ENCODE assay signal across 14 cellular contexts in the genomic region with DNA sequence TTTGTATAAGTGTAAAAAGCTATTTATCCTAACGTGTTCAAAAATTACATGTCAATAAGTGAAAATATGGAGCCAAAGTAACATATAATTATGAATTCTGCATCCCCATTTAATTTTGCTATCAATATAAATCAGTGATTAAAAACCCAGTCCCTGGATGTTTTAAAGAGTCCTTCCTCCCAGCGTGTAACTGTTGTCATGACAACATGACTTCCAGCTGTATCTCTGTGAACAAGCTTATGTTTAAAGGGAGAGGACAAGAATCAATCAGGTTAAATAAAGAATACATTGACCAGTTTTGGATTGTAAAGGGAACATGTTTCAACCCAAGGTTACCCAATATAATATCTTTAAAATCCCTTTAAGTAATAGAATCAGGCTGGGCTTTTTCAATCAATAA.
A peak's percentile ranks its signal among the peaks of the same experiment; 100 is the strongest.
DNase-seq lines count a peak whose midpoint lies in the region; ATAC-seq, FAIRE-seq and TF ChIP-seq lines count a peak whose summit lies in the region.
"Had no signal": no experiment of that assay in that cellular context is flagged by ENCODE, and none has a peak within 500 bp of the region (broad histone marks: within the 10 kb centered on the region; RNA-seq: fewer than 3 reads in every experiment).

No MANE protein-coding gene starts in this region.

- no TSS peak for BruUV-seq in HepG2 (replicated peaks; lab: Mats Ljungman, UMichigan)
- no TSS peak for BruUV-seq in K562 (replicated peaks; lab: Mats Ljungman, UMichigan)

- POLR2A ChIA-PET in HepG2 (lab: Yijun Ruan, JAX) = no interaction called here
- POLR2A ChIA-PET in K562 (lab: Yijun Ruan, JAX) = no interaction called here

- H4K20me1 ChIP-seq in HepG2 (ENCODE audit: insufficient read depth, low read length) = no peaks in the 10 kb centered on the region
- H4K20me1 ChIP-seq in K562 (replicated peaks; ENCODE audit: control insufficient read depth, insufficient read depth, low read length) = no peaks in the 10 kb centered on the region
- H4K20me1 ChIP-seq in neural cell (ENCODE audit: insufficient read depth) = no peaks in the 10 kb centered on the region

- no peaks in the 10 kb centered on the region for H3F3A ChIP-seq in neural cell (ENCODE audit: insufficient read depth, low read length, poor library complexity, severe bottlenecking)

- FAIRE-seq in HepG2 (lab: Jason Lieb, UNC) = no peak
- FAIRE-seq in K562 (lab: Jason Lieb, UNC) = no peak
- FAIRE-seq: A549 had no signal

- H3K27me3 ChIP-seq in HepG2 (ENCODE audit: control insufficient read depth in 1 of 2, insufficient read depth in 2 of 2, low read length in 2 of 2) (no peaks in the 10 kb centered on the region), right lobe of liver (no peaks in the 10 kb centered on the region), K562 (ENCODE audit: control insufficient read depth in 2 of 2, insufficient read depth in 2 of 2, low read length in 2 of 2) (no peaks in the 10 kb centered on the region), neural cell (ENCODE audit: insufficient read depth, low read depth, low read length) (no peaks in the 10 kb centered on the region)

- TF ChIP-seq CTCF in HepG2 (CRISPR knock-in tag; IDR thresholded peaks at IDR 0.05) (no peak), right lobe of liver (IDR thresholded peaks at IDR 0.05) (no peak), K562 (IDR thresholded peaks at IDR 0.05 in 2 of 3, conservative IDR thresholded peaks at IDR 0.05 in 1 of 3; ENCODE audit: insufficient read depth in 2 of 3, low read depth in 1 of 3, low read length in 3 of 3) (no peak), neural cell (IDR thresholded peaks at IDR 0.05; ENCODE audit: poor library complexity, severe bottlenecking) (no peak)

- H3K36me3 ChIP-seq in HepG2 (replicated peaks in 1 of 2; ENCODE audit: control insufficient read depth in 1 of 2, insufficient read depth in 2 of 2, low read length in 2 of 2) (no peaks in the 10 kb centered on the region), right lobe of liver (no peaks in the 10 kb centered on the region), K562 (ENCODE audit: control insufficient read depth, insufficient read depth, low read length) (no peaks in the 10 kb centered on the region), neural cell (ENCODE audit: insufficient read depth, low read length) (no peaks in the 10 kb centered on the region)

- in situ Hi-C loops in HepG2 (cut with HindIII; ENCODE audit: extremely low pct_ligation_motif_present, low pct_unique_long_range_greater_than_20kb) = no loop called here
- in situ Hi-C loops in K562 (cut with MboI) = no loop called here

- CTCF ChIA-PET in HepG2 (lab: Yijun Ruan, JAX; ENCODE audit: low intra/inter-chr PET ratio, low total read pairs) = no interaction called here
- CTCF ChIA-PET in K562 (lab: Yijun Ruan, JAX; ENCODE audit: low intra/inter-chr PET ratio) = no interaction called here

- no peak overlapping the region for H2AFZ ChIP-seq in HepG2 (ENCODE audit: low read length)
- no peak overlapping the region for H2AFZ ChIP-seq in K562 (ENCODE audit: low read depth, low read length)
- no peak overlapping the region for H2AFZ ChIP-seq in neural cell (ENCODE audit: low read depth, low read length)

- no peaks in the 10 kb centered on the region for H3K9me1 ChIP-seq in K562 (ENCODE audit: control insufficient read depth, insufficient read depth, low read length)

- intact Hi-C loops in HepG2 (cut with micrococcal nuclease; ENCODE audit: unreplicated experiment) = no loop called here
- intact Hi-C loops in right lobe of liver (cut with DNase I) = no loop called here
- intact Hi-C loops in K562 (cut with micrococcal nuclease) = no loop called here

- no peak for DNase-seq in HepG2 (ENCODE audit: low spot score)
- DNase-seq in right lobe of liver = no peak
- peak; percentile 47 for DNase-seq in NCI-H146 (lab: John Stamatoyannopoulos, UW)
- no peak for DNase-seq in K562 (ENCODE audit: extremely low read depth in 1 of 4, low spot score in 3 of 4)
- no peak for DNase-seq in SKM-1 (lab: John Stamatoyannopoulos, UW; ENCODE audit: unreplicated experiment)
- no peak for DNase-seq in activated naive CD4-positive, alpha-beta T cell treated with anti-CD3 and anti-CD28 coated beads, Interleukin-2, amount 50 U/mL, for 16 hours
- DNase-seq: Caco-2; CD8-positive, alpha-beta T cell; GF-D8; HCEC 1CT; HFFc6 had no signal

- TF ChIP-seq RAD21 in HepG2 (CRISPR knock-in tag; IDR thresholded peaks at IDR 0.05) (no peak), K562 (CRISPR knock-in tag; conservative IDR thresholded peaks at IDR 0.05 in 1 of 2, IDR thresholded peaks at IDR 0.05 in 1 of 2) (no peak), neural cell (conservative IDR thresholded peaks at IDR 0.05) (no peak)

- H3K9me2 ChIP-seq in neural cell (ENCODE audit: insufficient read depth, low read length) = no peaks in the 10 kb centered on the region

- H3K27ac ChIP-seq in HepG2 (ENCODE audit: extremely low read length, insufficient read depth, low read length) (no peak overlapping the region), right lobe of liver (no peak overlapping the region), K562 (ENCODE audit: extremely low read depth, low read depth, low read length) (no peak overlapping the region), neural cell (ENCODE audit: low read length) (peak overlapping the region; percentile 77)
- H3K27ac ChIP-seq: A549 had no signal

- 95% methylated on average over 2 of the region's 2 CpGs for WGBS in HepG2 (ENCODE audit: low lambda C conversion rate)
- 77% methylated on average over 2 of the region's 2 CpGs for WGBS in right lobe of liver (ENCODE audit: insufficient coverage, low coverage, low lambda C conversion rate, missing lambda C conversion rate)
- WGBS in K562 (ENCODE audit: insufficient coverage, low coverage, missing lambda C conversion rate) = 0% methylated on average over 2 of the region's 2 CpGs

- H3K4me2 ChIP-seq in HepG2 (ENCODE audit: low read depth, low read length) (no peak overlapping the region), K562 (ENCODE audit: insufficient read depth, low read length) (no peak overlapping the region), neural cell (ENCODE audit: low read length) (peak overlapping the region; percentile 89)
- H3K4me2 ChIP-seq: A549 had no signal

- no peak overlapping the region for H3K9ac ChIP-seq in HepG2 (ENCODE audit: insufficient read depth, low read depth, low read length)
- no peak overlapping the region for H3K9ac ChIP-seq in K562 (ENCODE audit: insufficient read depth in 1 of 2, low read depth in 2 of 2, low read length in 2 of 2)
- peak overlapping the region; percentile 51 for H3K9ac ChIP-seq in neural cell (ENCODE audit: low read length)

- no peaks in the 10 kb centered on the region for H3K4me1 ChIP-seq in HepG2 (ENCODE audit: insufficient read depth, low read length)
- no peaks in the 10 kb centered on the region for H3K4me1 ChIP-seq in right lobe of liver
- H3K4me1 ChIP-seq in K562 (replicated peaks in 1 of 2; ENCODE audit: control insufficient read depth in 2 of 2, insufficient read depth in 2 of 2, low read length in 2 of 2) = no peaks in the 10 kb centered on the region
- H3K4me1 ChIP-seq: A549, Caco-2 had no signal

- H3K4me3 ChIP-seq in HepG2 (replicated peaks in 1 of 3; ENCODE audit: insufficient read depth in 1 of 3, low read depth in 2 of 3, low read length in 3 of 3) = no peak overlapping the region
- no peak overlapping the region for H3K4me3 ChIP-seq in right lobe of liver
- no peak overlapping the region for H3K4me3 ChIP-seq in K562
- peak overlapping the region; percentile 50 for H3K4me3 ChIP-seq in neural cell (ENCODE audit: low read length)
- H3K4me3 ChIP-seq: A549 had no signal

- ATAC-seq in HepG2 (no peak), right lobe of liver (no peak), K562 (no peak), GM21825 (IDR thresholded peaks at IDR 0.05; ENCODE audit: unreplicated experiment) (no peak)
- ATAC-seq: A549; CD8-positive, alpha-beta T cell had no signal

- TF ChIP-seq EP300 in HepG2 (IDR thresholded peaks at IDR 0.05; ENCODE audit: low read depth in 2 of 2, low read length in 2 of 2) = no peak
- no peak for TF ChIP-seq EP300 in HepG2 (CRISPR knock-in tag; IDR thresholded peaks at IDR 0.05; ENCODE audit: borderline replicate concordance)
- TF ChIP-seq EP300 in K562 (IDR thresholded peaks at IDR 0.05; ENCODE audit: low read length) = no peak
- TF ChIP-seq EP300 in neural cell (conservative IDR thresholded peaks at IDR 0.05; ENCODE audit: poor library complexity, severe bottlenecking) = peak; percentile 45

- no peaks in the 10 kb centered on the region for H3K79me2 ChIP-seq in HepG2 (ENCODE audit: insufficient read depth, low read length)
- no peaks in the 10 kb centered on the region for H3K79me2 ChIP-seq in K562 (ENCODE audit: control insufficient read depth, insufficient read depth, low read length)
- no peaks in the 10 kb centered on the region for H3K79me2 ChIP-seq in neural cell (replicated peaks; ENCODE audit: insufficient read depth, low read length)

- no peaks in the 10 kb centered on the region for H3K9me3 ChIP-seq in HepG2 (ENCODE audit: low read length)
- no peaks in the 10 kb centered on the region for H3K9me3 ChIP-seq in right lobe of liver
- no peaks in the 10 kb centered on the region for H3K9me3 ChIP-seq in K562 (replicated peaks; ENCODE audit: control insufficient read depth, insufficient read depth, low read depth, low read length)
- no peaks in the 10 kb centered on the region for H3K9me3 ChIP-seq in neural cell (ENCODE audit: low read length)
- H3K9me3 ChIP-seq: A549, Caco-2 had no signal

- TF ChIP-seq POLR2A in HepG2 (IDR thresholded peaks at IDR 0.05; ENCODE audit: insufficient read depth in 1 of 2, low read depth in 2 of 2, low read length in 2 of 2) (no peak), right lobe of liver (IDR thresholded peaks at IDR 0.05) (no peak), K562 (conservative IDR thresholded peaks at IDR 0.05) (no peak)

TF ChIP-seq in HepG2, 621 proteins besides CTCF, POLR2A, EP300 and RAD21:
- TF ChIP-seq ISL2 (CRISPR knock-in tag; IDR thresholded peaks at IDR 0.05) = no peak
- TF ChIP-seq RFX1 (IDR thresholded peaks at IDR 0.05) = peak; percentile 9; the same call in 1 of the 2 replicates

TF ChIP-seq in K562, 482 proteins besides CTCF, POLR2A, EP300 and RAD21 (continues in another document):
- TF ChIP-seq ZNF408 (CRISPR knock-in tag; IDR thresholded peaks at IDR 0.05; ENCODE audit: low read depth) (no peak), BRCA1 (IDR thresholded peaks at IDR 0.05) (no peak), BRCA1 (CRISPR knock-in tag; IDR thresholded peaks at IDR 0.05) (no peak), CTBP1 (IDR thresholded peaks at IDR 0.05; ENCODE audit: borderline replicate concordance) (no peak)

TF ChIP-seq in neural cell, 6 proteins besides CTCF, POLR2A, EP300 and RAD21 (continues in another document):
- no peak for TF ChIP-seq MXI1 (conservative IDR thresholded peaks at IDR 0.05; ENCODE audit: poor library complexity, severe bottlenecking)
- no peak for TF ChIP-seq POLR2AphosphoS5 (IDR thresholded peaks at IDR 0.05)
- TF ChIP-seq TAF1 (IDR thresholded peaks at IDR 0.05; ENCODE audit: low read depth) = no peak
- TF ChIP-seq SMC3 (conservative IDR thresholded peaks at IDR 0.05; ENCODE audit: poor library complexity) = no peak
- no peak for TF ChIP-seq EZH2 (IDR thresholded peaks at IDR 0.05; ENCODE audit: borderline replicate concordance, insufficient read depth, low read length, poor library complexity, severe bottlenecking)
